8 cellular contexts compared by ENCODE assay signal in genomic region chr10:112949875-112950507, GRCh38. TPM values are rescaled to one million over a fixed set of nuclear protein-coding genes. Genes with fewer than 3 reads are reported as not detected.
A peak's percentile ranks its signal among the peaks of the same experiment; 100 is the strongest.
DNase-seq lines count a peak whose midpoint lies in the region; ATAC-seq and TF ChIP-seq lines count a peak whose summit lies in the region.

Gene TCF7L2, plus strand, starts transcription at chr10:112950247. Its CDS starts 510 bp downstream, at chr10:112950757.

- TF ChIP-seq CTCF in HL-60 (IDR thresholded peaks at IDR 0.05; ENCODE audit: insufficient read depth, low read length) = no peak

- H3K36me3 ChIP-seq in duodenal mucosa (ENCODE audit: control insufficient read depth in 1 of 2, insufficient read depth in 2 of 2, low read length in 2 of 2) = no peaks in the 10 kb centered on the region

- H3K36me3 Mint-ChIP-seq in activated CD4-positive, alpha-beta memory T cell treated with anti-CD3 and anti-CD28 coated beads for 36 hours = peaks cover 1% of the 10 kb centered on the region

- ATAC-seq in HG03565 (IDR thresholded peaks at IDR 0.05; ENCODE audit: unreplicated experiment) = no peak

- no peaks in the 10 kb centered on the region for H3K9me3 ChIP-seq in duodenal mucosa (ENCODE audit: control insufficient read depth in 1 of 2, low read length in 2 of 2)

- H3K9ac ChIP-seq in duodenal mucosa (ENCODE audit: low read depth in 1 of 2, low read length in 2 of 2) = peak within 1 kb of the TSS; percentile 68 to 82

- peaks cover 23% of the 10 kb centered on the region for H3K4me1 Mint-ChIP-seq in activated CD4-positive, alpha-beta memory T cell treated with anti-CD3 and anti-CD28 coated beads for 36 hours (ENCODE audit: low read depth)

- peaks cover 36% of the 10 kb centered on the region for H3K27me3 Mint-ChIP-seq in activated CD4-positive, alpha-beta memory T cell treated with anti-CD3 and anti-CD28 coated beads for 36 hours

- H3K27ac ChIP-seq in HL-60 (replicated peaks) (peak within 1 kb of the TSS; percentile 79), duodenal mucosa (ENCODE audit: low read depth, low read length) (peak within 1 kb of the TSS; percentile 89)

- peak; percentile 96 for DNase-seq in ELF-1 (ENCODE audit: low read depth, low spot score)
- DNase-seq in HL-60 (ENCODE audit: low read depth in 1 of 2, low spot score in 1 of 2) = peak; percentile 72 to 90
- peak; percentile 90 for DNase-seq in NCI-H748 (lab: John Stamatoyannopoulos, UW; ENCODE audit: unreplicated experiment)
- peak; percentile 61 for DNase-seq in activated CD4-positive, alpha-beta memory T cell treated with anti-CD3 and anti-CD28 coated beads for 36 hours
- peak; percentile 99 for DNase-seq in left kidney (ENCODE audit: low read depth, low spot score)
- DNase-seq in stimulated activated CD4-positive, alpha-beta T cell treated with anti-CD3 and anti-CD28 coated beads, Interleukin-1b, Interleukin-23, amount 100 ng/mL, for 48 hours = peak; percentile 33

- peaks cover 32 to 37% of the 10 kb centered on the region in 2 donors for H3K4me1 ChIP-seq in duodenal mucosa (ENCODE audit: control insufficient read depth in 1 of 2, insufficient read depth in 2 of 2, low read length in 2 of 2)

- H3K4me3 Mint-ChIP-seq in activated CD4-positive, alpha-beta memory T cell treated with anti-CD3 and anti-CD28 coated beads for 36 hours = peak within 1 kb of the TSS; percentile 85

- H3K27me3 ChIP-seq in HL-60 (ENCODE audit: insufficient read depth, poor library complexity, severe bottlenecking) = no peaks in the 10 kb centered on the region
- no peaks in the 10 kb centered on the region for H3K27me3 ChIP-seq in duodenal mucosa (ENCODE audit: control insufficient read depth in 1 of 2, insufficient read depth in 2 of 2, low read length in 2 of 2)

- POLR2A ChIA-PET in activated CD4-positive, alpha-beta memory T cell treated with anti-CD3 and anti-CD28 coated beads for 36 hours (lab: Charles Lee) = no interaction called here

- no peak within 1 kb of the TSS for H3K27ac Mint-ChIP-seq in activated CD4-positive, alpha-beta memory T cell treated with anti-CD3 and anti-CD28 coated beads for 36 hours

- H3K4me3 ChIP-seq in HL-60 (replicated peaks; ENCODE audit: insufficient read depth, low read length) (peak within 1 kb of the TSS; percentile 57), duodenal mucosa (ENCODE audit: low read depth in 1 of 2, low read length in 2 of 2) (peak within 1 kb of the TSS; percentile 85 to 93)

- intact Hi-C loops in activated CD4-positive, alpha-beta memory T cell treated with anti-CD3 and anti-CD28 coated beads for 36 hours (cut with micrococcal nuclease) = loop anchor here (1.0 to 10.0 kb wide), 3 partner anchors 31 to 725 kb away; partner anchors contain the start of gene CASP7

- H3K9me3 Mint-ChIP-seq in activated CD4-positive, alpha-beta memory T cell treated with anti-CD3 and anti-CD28 coated beads for 36 hours = no peaks in the 10 kb centered on the region

- CTCF ChIA-PET in activated CD4-positive, alpha-beta memory T cell treated with anti-CD3 and anti-CD28 coated beads for 36 hours (lab: Charles Lee) = interaction anchor here (0.7 kb wide), 1 partner anchor 229 kb away, joined by 3 read pairs; no protein-coding TSS in a partner anchor

RNA-seq across cellular contexts. Expression of gene TCF7L2, which starts in this region (rescaled TPM):
- 1 to 10 TPM in 1 of 2 experiments, under 1 TPM in 1; 0.71 to 1.5 TPM for total RNA-seq in activated CD4-positive, alpha-beta memory T cell treated with anti-CD3 and anti-CD28 coated beads for 36 hours

Comparison
In these comparisons a context has a peak if more than half of its experiments do, and no peak if none do; other contexts are left out.
1. DNase-seq: peak in every context shown above with its lines; median percentile 99 in left kidney; 96 in ELF-1; 90 in NCI-H748; 81 in HL-60; 61 in activated CD4-positive, alpha-beta memory T cell treated with anti-CD3 and anti-CD28 coated beads for 36 hours; 33 in stimulated activated CD4-positive, alpha-beta T cell treated with anti-CD3 and anti-CD28 coated beads, Interleukin-1b, Interleukin-23, amount 100 ng/mL, for 48 hours.